ENCODE assay signal across 8 cellular contexts in the genomic region with DNA sequence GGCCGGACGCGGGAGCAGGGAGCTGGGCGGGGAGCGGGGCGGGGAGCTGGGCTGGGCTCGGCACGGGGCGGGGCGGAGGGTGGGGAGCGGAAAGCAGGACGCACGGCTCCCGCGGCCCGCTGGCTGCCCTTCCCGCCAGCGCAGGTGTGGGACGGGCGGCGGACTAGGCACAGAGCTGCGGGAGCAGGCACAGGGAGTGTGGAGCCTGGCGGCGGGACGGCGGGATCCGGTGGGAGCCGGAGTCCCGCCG. TPM values are rescaled to one million over a fixed set of nuclear protein-coding genes. Genes with fewer than 3 reads are reported as not detected.
DNase-seq lines count a peak whose midpoint lies in the region; ATAC-seq, FAIRE-seq and TF ChIP-seq lines count a peak whose summit lies in the region.

A gene (plus strand): TSS at position 125 of the 250 bp plus-strand sequence. CDS start 163 bp downstream, outside the sequence.

- in situ Hi-C loops in GM12878 (cut with MboI), result no loop called here

- H3K27me3 Mint-ChIP-seq in type B pancreatic cell, result no peaks in the 10 kb centered on the region

- H3K9me3 Mint-ChIP-seq in type B pancreatic cell, result no peaks in the 10 kb centered on the region

- RAD21 ChIA-PET in GM12878 (lab: Charles Lee; ENCODE audit: unreplicated experiment), result interaction anchor here (0.7 to 1.2 kb wide), 2 partner anchors 10 to 1322 kb away, joined by 3 read pairs; no protein-coding TSS in a partner anchor

- intact Hi-C loops in GM12878 (cut with micrococcal nuclease; ENCODE audit: unreplicated experiment), result no loop called here
- intact Hi-C loops in lower leg skin (cut with DNase I; ENCODE audit: low total_unique reads), result loop anchor here (5.0 kb wide), 1 partner anchor 34 kb away; no protein-coding TSS in a partner anchor

- no peaks in the 10 kb centered on the region for H3K27me3 ChIP-seq in GM12878 (replicated peaks in 1 of 2; ENCODE audit: control insufficient read depth in 2 of 2, insufficient read depth in 2 of 2, low read length in 1 of 2)

- H2AFZ ChIP-seq in GM12878 (ENCODE audit: control insufficient read depth, low read depth, low read length), result peak within 1 kb of the TSS; percentile 92

- H3K4me2 ChIP-seq in GM12878 (ENCODE audit: control insufficient read depth, insufficient read depth), result peak within 1 kb of the TSS; percentile 97

- WGBS in GM12878 (ENCODE audit: insufficient coverage, insufficient replicate concordance, low lambda C conversion rate, missing lambda C conversion rate), result 1% methylated on average over 14 of the region's 30 CpGs
- 0% methylated on average over 9 of the region's 30 CpGs; no CpG with 5 or more reads in 1 of the 2 donors for WGBS in lower leg skin, 2 donors

- TF ChIP-seq RAD21 in GM12878 (IDR thresholded peaks at IDR 0.05; ENCODE audit: insufficient read depth, low read depth, low read length), result no peak

- POLR2A ChIA-PET in GM12878 (lab: Charles Lee), result interaction anchor here (0.6 kb wide), 1 partner anchor 33 kb away, joined by 6 read pairs; no protein-coding TSS in a partner anchor

- H3K27ac ChIP-seq in GM12878 (ENCODE audit: control insufficient read depth, insufficient read depth), result peak within 1 kb of the TSS; percentile 73

- no peak for TF ChIP-seq EP300 in GM12878 (IDR thresholded peaks at IDR 0.05; ENCODE audit: borderline replicate concordance in 1 of 2, control insufficient read depth in 1 of 2, low read depth in 2 of 2, low read length in 2 of 2)

- ATAC-seq in GM19043 (IDR thresholded peaks at IDR 0.05; ENCODE audit: low read depth, unreplicated experiment) (peak; percentile 22), HG03432 (IDR thresholded peaks at IDR 0.05; ENCODE audit: unreplicated experiment) (peak; percentile 43), GM12878 (peak; percentile 81)

- H3K4me1 Mint-ChIP-seq in type B pancreatic cell (ENCODE audit: unreplicated experiment), result peaks cover 24% of the 10 kb centered on the region

- H3K79me2 ChIP-seq in GM12878 (ENCODE audit: control insufficient read depth, insufficient read depth, low read length), result no peaks in the 10 kb centered on the region; the same call in 1 of the 2 replicates

- H3K4me3 ChIP-seq in GM12878 (peak within 1 kb of the TSS; percentile 75), lower leg skin (ENCODE audit: low read depth, poor library complexity, severe bottlenecking) (peak within 1 kb of the TSS; percentile 76)

- no TSS peak for BruUV-seq in GM12878 (replicated peaks; lab: Mats Ljungman, UMichigan)

- TF ChIP-seq CTCF in GM12878 (IDR thresholded peaks at IDR 0.05 in 2 of 3, conservative IDR thresholded peaks at IDR 0.05 in 1 of 3; ENCODE audit: control insufficient read depth in 2 of 3, extremely low read depth in 1 of 3, insufficient read depth in 1 of 3, low read depth in 3 of 3, low read length in 3 of 3) (no peak), lower leg skin (IDR thresholded peaks at IDR 0.05) (no peak), type B pancreatic cell (conservative IDR thresholded peaks at IDR 0.05) (no peak)

- FAIRE-seq in GM12878 (lab: Jason Lieb, UNC), result no peak

- TF ChIP-seq POLR2A in GM12878 (IDR thresholded peaks at IDR 0.05; ENCODE audit: low read depth, low read length), result peak; percentile 84
- TF ChIP-seq POLR2A in lower leg skin (IDR thresholded peaks at IDR 0.05), result peak in 1 of 2 donors; percentile 44

- CTCF ChIA-PET in GM12878 (lab: Yijun Ruan, JAX), result interaction anchor here (2.4 to 3.0 kb wide), 2 partner anchors 13 to 44 kb away, joined by 7 to 11 read pairs; no protein-coding TSS in a partner anchor

- peak within 1 kb of the TSS; percentile 91 for H3K27ac Mint-ChIP-seq in type B pancreatic cell

- H3K9ac ChIP-seq in GM12878 (ENCODE audit: control insufficient read depth, insufficient read depth, low read length), result peak within 1 kb of the TSS; percentile 77

- H3K9me3 ChIP-seq in GM12878 (replicated peaks; ENCODE audit: control insufficient read depth, insufficient read depth, low read length), result no peaks in the 10 kb centered on the region

- H3K36me3 Mint-ChIP-seq in type B pancreatic cell, result no peaks in the 10 kb centered on the region

- SMC1A ChIA-PET in GM12878 (lab: Charles Lee; ENCODE audit: uncharacterized antibody, unreplicated experiment), result no interaction called here

- no peaks in the 10 kb centered on the region for H4K20me1 ChIP-seq in GM12878 (ENCODE audit: control insufficient read depth, insufficient read depth)

- peak within 1 kb of the TSS; percentile 94 for H3K4me3 Mint-ChIP-seq in type B pancreatic cell

- H3K36me3 ChIP-seq in GM12878 (ENCODE audit: control insufficient read depth in 2 of 2, insufficient read depth in 2 of 2, low read length in 1 of 2), result no peaks in the 10 kb centered on the region

- H3K4me1 ChIP-seq in GM12878 (ENCODE audit: control insufficient read depth, insufficient read depth, low read length), result peaks cover 3% of the 10 kb centered on the region; the same call in 1 of the 2 replicates

- DNase-seq in GM12878 (ENCODE audit: low read depth, low spot score) (no peak), lower leg skin (ENCODE audit: low spot score in 2 of 2) (no peak), type B pancreatic cell (ENCODE audit: extremely low spot score, unreplicated experiment) (no peak), dermis blood vessel endothelial cell (no peak), NCI-H146 (lab: John Stamatoyannopoulos, UW) (no peak), NCI-H1092 (lab: John Stamatoyannopoulos, UW) (no peak)

TF ChIP-seq in GM12878, 131 proteins besides CTCF, POLR2A, EP300 and RAD21:
- TF ChIP-seq POU2F2 (IDR thresholded peaks at IDR 0.05; ENCODE audit: borderline replicate concordance, low read depth, low read length) (no peak), TARDBP (IDR thresholded peaks at IDR 0.05; ENCODE audit: borderline replicate concordance) (no peak), CBX5 (IDR thresholded peaks at IDR 0.05; ENCODE audit: low read depth) (no peak), JUNB (IDR thresholded peaks at IDR 0.05) (no peak), POLR2AphosphoS5 (IDR thresholded peaks at IDR 0.05; ENCODE audit: low read length) (no peak), EZH2 (IDR thresholded peaks at IDR 0.05; ENCODE audit: borderline replicate concordance, control insufficient read depth, low read depth, low read length) (no peak), NRF1 (conservative IDR thresholded peaks at IDR 0.05; ENCODE audit: low read depth, low read length) (no peak), FOXK2 (IDR thresholded peaks at IDR 0.05) (no peak), DPF2 (IDR thresholded peaks at IDR 0.05) (no peak), KDM1A (IDR thresholded peaks at IDR 0.05; ENCODE audit: borderline replicate concordance) (no peak)

RNA-seq across cellular contexts. Expression of the gene that starts here (rescaled TPM):
- 0.44 TPM in 1 of 2 replicates, not detected in the other for total RNA-seq in GM12878 (2013; cell fraction: nucleolus; rRNA removed)
- total RNA-seq in GM12878 (2014; rRNA removed), result 15.3 and 21.0 TPM in 2 replicates
- total RNA-seq in GM12878 (2014; rRNA removed; fragmentation: Illumina TruSeq; extraction: Trizol), result 10.7 and 12.3 TPM in 2 replicates
- 15.1 and 16.3 TPM in 2 replicates for total RNA-seq in GM12878 (2021)
- 6.7 TPM for polyA plus RNA-seq in GM12878 (2011; ENCODE audit: low read depth)
- polyA plus RNA-seq in GM12878 (2011; rRNA removed), result 0.24 and 0.33 TPM in 2 replicates
- polyA plus RNA-seq in GM12878 (2011; cell fraction: cytosol; rRNA removed), result 0.23 and 0.42 TPM in 2 replicates
- 0.60 and 0.72 TPM in 2 replicates for polyA plus RNA-seq in GM12878 (2011; cell fraction: nucleus; rRNA removed)
- 10.5 and 11.5 TPM in 2 replicates for polyA plus RNA-seq in GM12878 (2012)
- polyA plus RNA-seq in GM12878 (2014; fragmentation: Illumina TruSeq; extraction: Trizol), result 4.7 and 10.2 TPM in 2 replicates
- polyA plus RNA-seq in GM12878 (2014; fragmentation: Nextera tagmentation; extraction: Ambion mirVana), result 1 to 10 TPM; 1.3 to 2.3 TPM
- polyA plus RNA-seq in GM12878 (2014; rRNA removed), result 11.6 and 12.5 TPM in 2 replicates
- polyA plus RNA-seq in GM12878 (2016; fragmentation: Nextera tagmentation; extraction: Ambion mirVana), result 10 to 100 TPM; 12.1 to 13.6 TPM
- polyA minus RNA-seq in GM12878 (2011; rRNA and poly(A)+ RNA removed), result 0.77 TPM in 1 of 2 replicates, not detected in the other
- 2.0 TPM in 1 of 2 replicates, not detected in the other for polyA minus RNA-seq in GM12878 (2011; cell fraction: cytosol; rRNA and poly(A)+ RNA removed)
- polyA minus RNA-seq in GM12878 (2011; cell fraction: nucleus; rRNA and poly(A)+ RNA removed), result 0.86 TPM in 1 of 2 replicates, not detected in the other
- 100 to 1,000 TPM; 227 to 572 (median 354) TPM for total RNA-seq in lower leg skin
- total RNA-seq in type B pancreatic cell (ENCODE audit: low replicate concordance), result 53.6 and 56.3 TPM in 2 replicates
- total RNA-seq in dermis blood vessel endothelial cell, result 7.5 and 14.6 TPM in 2 replicates

Comparison
In these comparisons a context has a peak if more than half of its experiments do, and no peak if none do; other contexts are left out.
1. ATAC-seq: peak in every context shown above with its lines; median percentile 81 in GM12878; 43 in HG03432; 22 in GM19043.